In genomic region chr14:35292770-35293561, GRCh38 we compare ENCODE assay signal across 8 cellular contexts. TPM values are rescaled to one million over a fixed set of nuclear protein-coding genes. Genes with fewer than 3 reads are reported as not detected.
DNase-seq lines count a peak whose midpoint lies in the region; ATAC-seq, FAIRE-seq and TF ChIP-seq lines count a peak whose summit lies in the region.

No MANE protein-coding gene starts in this region.

- peaks cover 58% of the 10 kb centered on the region for H3K79me2 ChIP-seq in HepG2 (ENCODE audit: insufficient read depth, low read length)

- TF ChIP-seq CTCF in HepG2 (CRISPR knock-in tag; IDR thresholded peaks at IDR 0.05), result no peak
- TF ChIP-seq CTCF in transverse colon (IDR thresholded peaks at IDR 0.05), result no peak

- H3K27ac ChIP-seq in angular gyrus (ENCODE audit: low read depth, low read length), result peak overlapping the region; percentile 82
- peak overlapping the region; percentile 96 for H3K27ac ChIP-seq in HepG2 (ENCODE audit: extremely low read length, insufficient read depth, low read length)
- H3K27ac ChIP-seq in transverse colon, result peak overlapping the region; percentile 89 to 91 (median 90)

- in situ Hi-C loops in HepG2 (cut with HindIII; ENCODE audit: extremely low pct_ligation_motif_present, low pct_unique_long_range_greater_than_20kb), result no loop called here
- in situ Hi-C loops in transverse colon (cut with MboI; ENCODE audit: low pct_ligation_motif_present in 1 of 4, low pct_unique_long_range_greater_than_20kb in 1 of 4, low sequenced_read_pairs in 3 of 4), result loop anchor here in 2 of 4 donors (10.0 to 25.0 kb wide), 2 partner anchors 112 to 119 kb away; partner anchors contain the start of gene NFKBIA (in 2 of the 2)

- WGBS in HepG2 (ENCODE audit: low lambda C conversion rate), result 1% methylated on average over 14 of the region's 14 CpGs
- 5 to 6% methylated on average over 10 to 14 of the region's 14 CpGs for WGBS in transverse colon (ENCODE audit: low coverage in 1 of 2), 2 donors

- TF ChIP-seq EP300 in HepG2 (IDR thresholded peaks at IDR 0.05; ENCODE audit: low read depth in 2 of 2, low read length in 2 of 2) (no peak), HepG2 (CRISPR knock-in tag; IDR thresholded peaks at IDR 0.05; ENCODE audit: borderline replicate concordance) (no peak), transverse colon (IDR thresholded peaks at IDR 0.05; ENCODE audit: low read depth) (no peak)

- H3K4me1 ChIP-seq in HepG2 (ENCODE audit: insufficient read depth, low read length) (peaks cover 55% of the 10 kb centered on the region), transverse colon (peaks cover 12 to 54% (median 28%) of the 10 kb centered on the region in 4 donors)

- peak; percentile 11 for ATAC-seq in GM18909 (IDR thresholded peaks at IDR 0.05; ENCODE audit: poor library complexity, unreplicated experiment)
- ATAC-seq in HG03354 (IDR thresholded peaks at IDR 0.05; ENCODE audit: poor library complexity, severe bottlenecking, unreplicated experiment), result peak; percentile 20
- ATAC-seq in HepG2, result peak; percentile 16
- ATAC-seq in GM21619 (IDR thresholded peaks at IDR 0.05; ENCODE audit: unreplicated experiment), result no peak

- H3K9ac ChIP-seq in HepG2 (ENCODE audit: insufficient read depth, low read depth, low read length), result peak overlapping the region; percentile 97

- FAIRE-seq in HepG2 (lab: Jason Lieb, UNC), result no peak

- peak overlapping the region; percentile 78 to 90 (median 86) for H3K4me3 ChIP-seq in HepG2 (replicated peaks in 1 of 3; ENCODE audit: insufficient read depth in 1 of 3, low read depth in 2 of 3, low read length in 3 of 3)
- H3K4me3 ChIP-seq in transverse colon, result peak overlapping the region; percentile 58 to 68 (median 64)

- TF ChIP-seq POLR2A in HepG2 (IDR thresholded peaks at IDR 0.05; ENCODE audit: insufficient read depth in 1 of 2, low read depth in 2 of 2, low read length in 2 of 2), result no peak
- TF ChIP-seq POLR2A in transverse colon (IDR thresholded peaks at IDR 0.05), result no peak

- DNase-seq in HepG2 (ENCODE audit: low spot score), result no peak
- DNase-seq in transverse colon, result no peak
- no peak for DNase-seq in cerebellar nuclear complex (lab: John Stamatoyannopoulos, UW)
- no peak for DNase-seq in NCI-H1105 treated with DMSO at 0.1 percent for 48 hours (lab: John Stamatoyannopoulos, UW)

- H2AFZ ChIP-seq in HepG2 (ENCODE audit: low read length), result no peak overlapping the region

- H3K27me3 ChIP-seq in HepG2 (ENCODE audit: control insufficient read depth in 1 of 2, insufficient read depth in 2 of 2, low read length in 2 of 2) (no peaks in the 10 kb centered on the region; a peak in 2 of 5 replicates), transverse colon (no peaks in the 10 kb centered on the region)

- H3K9me3 ChIP-seq in HepG2 (ENCODE audit: low read length) (no peaks in the 10 kb centered on the region), transverse colon (no peaks in the 10 kb centered on the region)

- intact Hi-C loops in HepG2 (cut with micrococcal nuclease; ENCODE audit: unreplicated experiment), result loop anchor here (1.0 to 10.0 kb wide), 10 partner anchors 40 to 512 kb away; partner anchors contain the start of genes FAM177A1, NFKBIA, PRORP and RALGAPA1
- intact Hi-C loops in transverse colon (cut with DNase I; ENCODE audit: low total_unique reads), result loop anchor here (5.0 kb wide), 2 partner anchors 44 to 109 kb away; partner anchors contain the start of gene NFKBIA

- H4K20me1 ChIP-seq in HepG2 (ENCODE audit: insufficient read depth, low read length), result peaks cover 39% of the 10 kb centered on the region

- POLR2A ChIA-PET in HepG2 (lab: Yijun Ruan, JAX), result interaction anchor here (0.8 to 3.7 kb wide), 59 partner anchors 10 to 579 kb away, joined by 3 to 287 read pairs (median 6); partner anchors contain the start of genes BAZ1A, CFL2, FAM177A1 and NFKBIA

- TF ChIP-seq RAD21 in HepG2 (CRISPR knock-in tag; IDR thresholded peaks at IDR 0.05), result no peak

- peaks cover 3 to 14% of the 10 kb centered on the region in 2 experiments; a peak in 4 of 5 replicates for H3K36me3 ChIP-seq in HepG2 (replicated peaks in 1 of 2; ENCODE audit: control insufficient read depth in 1 of 2, insufficient read depth in 2 of 2, low read length in 2 of 2)
- H3K36me3 ChIP-seq in transverse colon, result no peaks in the 10 kb centered on the region

- CTCF ChIA-PET in HepG2 (lab: Yijun Ruan, JAX; ENCODE audit: low intra/inter-chr PET ratio, low total read pairs), result no interaction called here

- BruUV-seq in HepG2 (replicated peaks; lab: Mats Ljungman, UMichigan), result TSS peak; percentile 74

- peak overlapping the region; percentile 85 for H3K4me2 ChIP-seq in HepG2 (ENCODE audit: low read depth, low read length)

TF ChIP-seq in HepG2, 621 proteins besides CTCF, POLR2A, EP300 and RAD21 (continues in another document):
- TF ChIP-seq ZNF609 (CRISPR knock-in tag; IDR thresholded peaks at IDR 0.05; ENCODE audit: borderline replicate concordance) (0 out of 2 replicates have a peak, but pooled peaks have one; percentile 14), NR2F1 (CRISPR knock-in tag; IDR thresholded peaks at IDR 0.05) (no peak), ZFP90 (CRISPR knock-in tag; IDR thresholded peaks at IDR 0.05; ENCODE audit: borderline replicate concordance) (no peak), THAP7 (CRISPR knock-in tag; IDR thresholded peaks at IDR 0.05) (0 out of 2 replicates have a peak, but pooled peaks have one; percentile 24)

RNA-seq across cellular contexts. Expression of gene PSMA6, which starts 0.8 kb away (rescaled TPM):
- 1,109 and 1,579 TPM in 2 replicates for total RNA-seq in HepG2 (2016; rRNA removed; fragmentation: Illumina TruSeq; extraction: Trizol)
- total RNA-seq in HepG2 (2016; cell fraction: cytosol; rRNA removed; fragmentation: Illumina TruSeq; extraction: Trizol; ENCODE audit: low read depth), result 1,013 and 1,135 TPM in 2 replicates
- 1,109 and 1,642 TPM in 2 replicates for total RNA-seq in HepG2 (2016; cell fraction: insoluble cytoplasmic fraction; rRNA removed; fragmentation: Illumina TruSeq; extraction: Trizol)
- total RNA-seq in HepG2 (2016; cell fraction: membrane; rRNA removed; fragmentation: Illumina TruSeq; extraction: Trizol), result 682 and 685 TPM in 2 replicates
- total RNA-seq in HepG2 (2016; cell fraction: nucleus; rRNA removed; fragmentation: Illumina TruSeq; extraction: Trizol), result 388 and 421 TPM in 2 replicates
- polyA plus RNA-seq in HepG2 (2011; rRNA removed), result 399 and 525 TPM in 2 replicates
- polyA plus RNA-seq in HepG2 (2011; cell fraction: cytosol; rRNA removed), result 367 and 461 TPM in 2 replicates
- 108 and 120 TPM in 2 replicates for polyA plus RNA-seq in HepG2 (2011; cell fraction: nucleus; rRNA removed)
- polyA plus RNA-seq in HepG2 (2012), result 473 and 515 TPM in 2 replicates
- 709 and 762 TPM in 2 replicates for polyA plus RNA-seq in HepG2 (2016; cell fraction: cytosol; fragmentation: Illumina TruSeq; extraction: Trizol; ENCODE audit: low read depth)
- polyA plus RNA-seq in HepG2 (2016; cell fraction: insoluble cytoplasmic fraction; fragmentation: Illumina TruSeq; extraction: Trizol; ENCODE audit: low read depth), result 1,270 and 1,369 TPM in 2 replicates
- 468 and 473 TPM in 2 replicates for polyA plus RNA-seq in HepG2 (2016; cell fraction: membrane; fragmentation: Illumina TruSeq; extraction: Trizol; ENCODE audit: low read depth)
- polyA plus RNA-seq in HepG2 (2016; cell fraction: nucleus; fragmentation: Illumina TruSeq; extraction: Trizol; ENCODE audit: insufficient read depth, low read depth), result 530 and 538 TPM in 2 replicates
- 141 and 189 TPM in 2 replicates for polyA minus RNA-seq in HepG2 (2011; rRNA and poly(A)+ RNA removed; ENCODE audit: low replicate concordance)
- polyA minus RNA-seq in HepG2 (2011; cell fraction: cytosol; rRNA and poly(A)+ RNA removed), result 181 and 205 TPM in 2 replicates
- 139 and 166 TPM in 2 replicates for polyA minus RNA-seq in HepG2 (2011; cell fraction: nucleus; rRNA and poly(A)+ RNA removed)
- 100 to 1,000 TPM in 2 of 4 donors, 10 to 100 TPM in 2; 24.5 to 141 (median 81.2) TPM for total RNA-seq in transverse colon
